ENCODE assay signal across 8 cellular contexts in the genomic region with DNA sequence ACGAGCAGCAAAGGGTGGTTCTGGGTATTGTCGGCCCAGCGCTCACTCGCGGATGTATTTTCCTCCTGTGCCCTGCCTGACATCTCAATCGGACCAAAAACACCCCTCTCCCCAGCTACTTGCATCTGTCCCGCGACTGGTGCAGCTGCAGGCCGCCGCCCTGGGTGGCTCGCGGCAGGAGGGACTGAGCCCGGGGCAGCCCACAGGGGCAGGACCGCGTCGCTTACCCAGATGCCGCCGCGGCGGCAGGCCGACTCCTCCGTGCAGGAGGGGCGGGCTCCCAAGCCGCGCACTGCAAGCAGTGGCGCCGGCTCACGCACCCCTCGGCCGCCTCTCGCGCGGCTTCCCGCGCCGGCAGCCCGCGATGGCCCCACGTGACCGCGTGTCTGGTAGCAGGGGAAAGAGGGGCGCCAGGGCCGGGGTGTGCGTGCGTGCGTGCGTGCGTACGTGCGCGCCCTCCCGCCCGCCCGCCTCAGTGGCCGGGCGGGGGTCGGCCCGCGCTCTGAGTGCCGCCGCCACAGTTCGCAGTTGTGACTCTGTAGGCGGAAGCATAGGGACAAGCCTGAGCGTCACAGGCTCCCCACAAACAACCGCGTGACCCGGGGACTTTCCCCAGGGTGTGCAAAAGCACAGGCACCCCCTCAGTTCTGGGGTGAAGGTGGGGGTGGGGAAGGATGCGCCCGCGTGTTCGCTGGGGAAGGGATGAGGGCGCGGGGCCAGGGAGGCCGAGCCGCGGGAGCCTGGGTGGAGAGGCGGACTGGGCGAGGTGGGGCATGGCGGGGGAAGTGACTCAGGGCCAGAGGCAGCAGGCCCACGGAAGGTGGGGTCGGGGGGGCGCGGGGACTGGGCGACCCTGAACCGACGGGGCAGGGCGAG. TPM values are rescaled to one million over a fixed set of nuclear protein-coding genes. Genes with fewer than 3 reads are reported as not detected.
A peak's percentile ranks its signal among the peaks of the same experiment; 100 is the strongest.
DNase-seq lines count a peak whose midpoint lies in the region; ATAC-seq and TF ChIP-seq lines count a peak whose summit lies in the region.

A gene with protein sequence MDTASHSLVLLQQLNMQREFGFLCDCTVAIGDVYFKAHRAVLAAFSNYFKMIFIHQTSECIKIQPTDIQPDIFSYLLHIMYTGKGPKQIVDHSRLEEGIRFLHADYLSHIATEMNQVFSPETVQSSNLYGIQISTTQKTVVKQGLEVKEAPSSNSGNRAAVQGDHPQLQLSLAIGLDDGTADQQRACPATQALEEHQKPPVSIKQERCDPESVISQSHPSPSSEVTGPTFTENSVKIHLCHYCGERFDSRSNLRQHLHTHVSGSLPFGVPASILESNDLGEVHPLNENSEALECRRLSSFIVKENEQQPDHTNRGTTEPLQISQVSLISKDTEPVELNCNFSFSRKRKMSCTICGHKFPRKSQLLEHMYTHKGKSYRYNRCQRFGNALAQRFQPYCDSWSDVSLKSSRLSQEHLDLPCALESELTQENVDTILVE (minus strand): TSS at position 405 of the 876 bp plus-strand sequence. CDS start 13,305 bp downstream, outside the sequence.

- intact Hi-C loops in IMR-90 (cut with micrococcal nuclease): loop anchor here (2.0 kb wide), 2 partner anchors 133 to 259 kb away; no protein-coding TSS in a partner anchor
- intact Hi-C loops in PC-3 (cut with micrococcal nuclease): loop anchor here (1.0 to 10.0 kb wide), 4 partner anchors 37 to 159 kb away; a partner anchor contains a TSS

- H3K9me3 ChIP-seq in IMR-90 (ENCODE audit: control insufficient read depth, insufficient read depth, low read length) (no peaks in the 10 kb centered on the region), PC-3 (ENCODE audit: low read length) (no peaks in the 10 kb centered on the region), mucosa of stomach (ENCODE audit: control insufficient read depth, low read length) (no peaks in the 10 kb centered on the region)

- H3K9ac ChIP-seq in IMR-90 (ENCODE audit: low read depth, low read length) (peak within 1 kb of the TSS; percentile 99), PC-3 (ENCODE audit: low read length) (peak within 1 kb of the TSS; percentile 88), mucosa of stomach (ENCODE audit: low read length) (peak within 1 kb of the TSS; percentile 99)

- H3K56ac ChIP-seq in IMR-90 (ENCODE audit: extremely low read depth, insufficient read depth, low read length): peak within 1 kb of the TSS; percentile 97

- peaks cover 14% of the 10 kb centered on the region for H3K9me1 ChIP-seq in IMR-90 (ENCODE audit: insufficient read depth, low read length)

- peak within 1 kb of the TSS; percentile 100 for H3K4ac ChIP-seq in IMR-90 (ENCODE audit: low read depth, low read length)

- H4K5ac ChIP-seq in IMR-90 (ENCODE audit: low read depth, low read length): peak within 1 kb of the TSS; percentile 99

- peak within 1 kb of the TSS; percentile 99 for H2AK5ac ChIP-seq in IMR-90 (ENCODE audit: low read depth, low read length)

- peak within 1 kb of the TSS; percentile 42; the same call in 1 of the 2 replicates for H2BK20ac ChIP-seq in IMR-90 (ENCODE audit: low read depth, low read length)

- ATAC-seq in GM21529 (IDR thresholded peaks at IDR 0.05; ENCODE audit: unreplicated experiment) (peak; percentile 59), IMR-90 (ENCODE audit: low read depth) (peak; percentile 75), PC-3 (peak; percentile 63)

- peak within 1 kb of the TSS; percentile 99 for H3K14ac ChIP-seq in IMR-90 (replicated peaks; ENCODE audit: low read depth, low read length)

- peak within 1 kb of the TSS; percentile 100 for H2BK5ac ChIP-seq in IMR-90 (ENCODE audit: low read depth, low read length, poor library complexity, severe bottlenecking)

- peak within 1 kb of the TSS; percentile 74; the same call in 2 of the 3 replicates for H2BK15ac ChIP-seq in IMR-90 (ENCODE audit: low read depth, low read length)

- peak within 1 kb of the TSS; percentile 96 for H4K91ac ChIP-seq in IMR-90 (ENCODE audit: insufficient read depth, low read depth, low read length)

- dilution Hi-C loops in IMR-90 (cut with HindIII; ENCODE audit: low sequenced_read_pairs, unreplicated experiment): no loop called here

- H3K79me1 ChIP-seq in IMR-90 (ENCODE audit: low read depth in 1 of 2, low read length in 2 of 2): peaks cover 18 to 60% of the 10 kb centered on the region in 2 experiments

- CTCF ChIA-PET in IMR-90 (lab: Yijun Ruan, JAX): interaction anchor here (1.0 to 1.4 kb wide), 2 partner anchors 12 to 40 kb away, joined by 3 read pairs; no protein-coding TSS in a partner anchor
- CTCF ChIA-PET in PC-3 (lab: Charles Lee): interaction anchor here (0.6 kb wide), 1 partner anchor 133 kb away, joined by 3 read pairs; no protein-coding TSS in a partner anchor

- no peak for TF ChIP-seq RAD21 in IMR-90 (IDR thresholded peaks at IDR 0.05; ENCODE audit: low read length)

- H3K9me2 ChIP-seq in PC-3 (replicated peaks; ENCODE audit: low read length): no peaks in the 10 kb centered on the region

- H3K79me2 ChIP-seq in PC-3 (ENCODE audit: low read length): peaks cover 87% of the 10 kb centered on the region

- H3K4me1 ChIP-seq in IMR-90 (ENCODE audit: control insufficient read depth, insufficient read depth, low read length) (peaks cover 14% of the 10 kb centered on the region), PC-3 (ENCODE audit: insufficient read depth, low read length) (peaks cover 43% of the 10 kb centered on the region), mucosa of stomach (ENCODE audit: control insufficient read depth, insufficient read depth, low read length) (peaks cover 23% of the 10 kb centered on the region)

- DNase-seq in DMS114 treated with DMSO at 0.1 percent for 48 hours (lab: John Stamatoyannopoulos, UW; ENCODE audit: unreplicated experiment): peak; percentile 78
- peak; percentile 93 for DNase-seq in IMR-90
- DNase-seq in PC-3: peak; percentile 93
- DNase-seq in activated T-cell treated with anti-CD3 and anti-CD28 coated beads for 48 hours (ENCODE audit: low read depth): peak; percentile 96
- peak; percentile 94 for DNase-seq in erythroblast (lab: John Stamatoyannopoulos, UW)
- DNase-seq in stimulated activated CD8-positive, alpha-beta memory T cell treated with anti-CD3 and anti-CD28 coated beads, Interleukin-4, amount 100 ng/mL, for 48 hours: peak; percentile 94

- H4K8ac ChIP-seq in IMR-90 (ENCODE audit: low read depth in 2 of 2, low read length in 2 of 2): peak within 1 kb of the TSS; percentile 96 to 99

- in situ Hi-C loops in IMR-90 (cut with MboI; ENCODE audit: low sequenced_read_pairs): no loop called here

- H3F3A ChIP-seq in PC-3 (ENCODE audit: low read length, unreplicated experiment): peaks cover 6% of the 10 kb centered on the region

- H4K20me1 ChIP-seq in IMR-90 (ENCODE audit: insufficient read depth, low read length) (peaks cover 34% of the 10 kb centered on the region), PC-3 (ENCODE audit: low read length) (peaks cover 32% of the 10 kb centered on the region)

- H3K27ac ChIP-seq in IMR-90 (ENCODE audit: insufficient read depth, low read length) (peak within 1 kb of the TSS; percentile 100), PC-3 (ENCODE audit: low read length) (peak within 1 kb of the TSS; percentile 89)

- 1% methylated on average over 29 of the region's 87 CpGs; no CpG with 5 or more reads in 1 of the 2 experiments for WGBS in IMR-90 (ENCODE audit: extremely low coverage in 2 of 2, insufficient read length in 1 of 2), 2 experiments

- peak within 1 kb of the TSS; percentile 88 for H2BK120ac ChIP-seq in IMR-90 (ENCODE audit: low read depth, low read length)

- H3K36me3 ChIP-seq in IMR-90 (ENCODE audit: control insufficient read depth, insufficient read depth, low read length) (no peaks in the 10 kb centered on the region), PC-3 (ENCODE audit: low read depth, low read length) (no peaks in the 10 kb centered on the region), mucosa of stomach (ENCODE audit: control insufficient read depth, insufficient read depth, low read length) (no peaks in the 10 kb centered on the region)

- H3K4me3 ChIP-seq in IMR-90 (ENCODE audit: insufficient read depth, low read depth, low read length) (peak within 1 kb of the TSS; percentile 87), PC-3 (ENCODE audit: low read length) (peak within 1 kb of the TSS; percentile 82), mucosa of stomach (ENCODE audit: low read length) (peak within 1 kb of the TSS; percentile 58)

- no TSS peak for BruUV-seq in IMR-90 (replicated peaks; lab: Mats Ljungman, UMichigan)
- BruUV-seq in PC-3 (replicated peaks; lab: Mats Ljungman, UMichigan): no TSS peak

- H3K18ac ChIP-seq in IMR-90 (ENCODE audit: low read depth, low read length): peak within 1 kb of the TSS; percentile 97

- POLR2A ChIA-PET in IMR-90 (lab: Charles Lee; ENCODE audit: unreplicated experiment): interaction anchor here (0.6 to 0.7 kb wide), 3 partner anchors 165 to 179 kb away, joined by 3 to 6 read pairs (median 4); no protein-coding TSS in a partner anchor
- POLR2A ChIA-PET in PC-3 (lab: Charles Lee; ENCODE audit: unreplicated experiment): interaction anchor here (0.6 to 1.3 kb wide), 13 partner anchors 10 to 1511 kb away, joined by 4 to 53 read pairs (median 16); no protein-coding TSS in a partner anchor

- H3K4me2 ChIP-seq in IMR-90 (ENCODE audit: low read depth, low read length) (peak within 1 kb of the TSS; percentile 96), PC-3 (ENCODE audit: low read length) (peak within 1 kb of the TSS; percentile 97)

- TF ChIP-seq CTCF in IMR-90 (conservative IDR thresholded peaks at IDR 0.05; ENCODE audit: low read depth, low read length) (no peak), PC-3 (conservative IDR thresholded peaks at IDR 0.05; ENCODE audit: low read depth, low read length) (no peak)

- peak within 1 kb of the TSS; percentile 99 for H3K23ac ChIP-seq in IMR-90 (ENCODE audit: low read depth, low read length)

- TF ChIP-seq POLR2A in IMR-90 (IDR thresholded peaks at IDR 0.05; ENCODE audit: low read depth, low read length): peak; percentile 72
- peak; percentile 82 for TF ChIP-seq POLR2A in erythroblast (IDR thresholded peaks at IDR 0.05; ENCODE audit: low read length)

- H3K27me3 ChIP-seq in IMR-90 (ENCODE audit: control insufficient read depth, insufficient read depth, low read length) (no peaks in the 10 kb centered on the region), PC-3 (ENCODE audit: low read length) (no peaks in the 10 kb centered on the region), mucosa of stomach (ENCODE audit: control insufficient read depth, insufficient read depth, low read length) (no peaks in the 10 kb centered on the region)

- H2AFZ ChIP-seq in IMR-90 (replicated peaks; ENCODE audit: low read length, poor library complexity): peak within 1 kb of the TSS; percentile 97
- peak within 1 kb of the TSS; percentile 93 for H2AFZ ChIP-seq in PC-3 (ENCODE audit: low read length)

- H2AK9ac ChIP-seq in IMR-90 (replicated peaks; ENCODE audit: low read depth, low read length, poor library complexity): peak within 1 kb of the TSS; percentile 99

TF ChIP-seq in IMR-90, 13 proteins besides CTCF, POLR2A, EP300 and RAD21 (continues in another document):
- TF ChIP-seq CHD1 (IDR thresholded peaks at IDR 0.05; ENCODE audit: low read depth, low read length): peak; percentile 15; the same call in 1 of the 2 replicates

RNA-seq across cellular contexts. Expression of the gene that starts here (rescaled TPM):
- 4.2 and 6.6 TPM in 2 replicates for total RNA-seq in IMR-90 (2012; rRNA removed)
- 4.2 and 4.4 TPM in 2 replicates for polyA plus RNA-seq in IMR-90 (2012; rRNA removed)
- polyA plus RNA-seq in IMR-90 (2012; cell fraction: cytosol; rRNA removed): 0.94 and 1.2 TPM in 2 replicates
- 5.3 and 16.5 TPM in 2 replicates for polyA plus RNA-seq in IMR-90 (2012; cell fraction: nucleus; rRNA removed; ENCODE audit: low replicate concordance)
- 4.0 and 10.7 TPM in 2 replicates for total RNA-seq in PC-3 (2014; rRNA removed)

Comparison
In these comparisons a context has a peak if more than half of its experiments do, and no peak if none do; other contexts are left out.
1. Peak in every context shown above with its lines: DNase-seq, ATAC-seq, H3K4me3 ChIP-seq and H3K27ac ChIP-seq.